Comparison of ENCODE assay signal across 12 cellular contexts in the genomic region with DNA sequence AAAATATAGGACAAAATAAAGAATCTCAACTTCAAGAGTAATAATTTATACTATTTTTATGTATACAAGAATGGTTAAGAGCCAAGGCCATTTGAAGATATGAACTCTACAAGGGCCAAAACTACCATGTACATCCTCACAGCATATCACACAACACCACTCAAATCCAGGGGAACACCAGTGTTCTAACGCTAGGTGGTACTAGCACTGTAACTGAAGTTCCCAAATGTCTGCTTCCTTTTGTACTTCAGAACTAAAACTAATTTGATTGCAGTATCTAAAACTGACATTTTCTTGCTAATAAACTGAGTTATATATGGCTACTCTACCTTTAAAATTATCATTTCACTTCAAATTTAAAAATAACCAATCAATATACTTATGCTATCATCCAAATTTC. TPM values are rescaled to one million over a fixed set of nuclear protein-coding genes. Genes with fewer than 3 reads are reported as not detected.
DNase-seq lines count a peak whose midpoint lies in the region; ATAC-seq, FAIRE-seq and TF ChIP-seq lines count a peak whose summit lies in the region.
"Had no signal": no experiment of that assay in that cellular context is flagged by ENCODE, and none has a peak within 500 bp of the region (broad histone marks: within the 10 kb centered on the region; RNA-seq: fewer than 3 reads in every experiment).

No MANE protein-coding gene starts in this region.

- no peaks in the 10 kb centered on the region for H3K9me3 ChIP-seq in A549
- H3K9me3 ChIP-seq: spleen had no signal

- H3K36me3 Mint-ChIP-seq in activated naive CD8-positive, alpha-beta T cell treated with anti-CD3 and anti-CD28 coated beads, Interleukin-2, amount 50 U/mL, for 24 hours (ENCODE audit: low read depth) = peaks cover 29% of the 10 kb centered on the region

- TF ChIP-seq POLR2A in A549 (IDR thresholded peaks at IDR 0.05; ENCODE audit: low read length) = no peak

- TF ChIP-seq CTCF in A549 (IDR thresholded peaks at IDR 0.05) = 0 out of 3 replicates have a peak, but pooled peaks have one; percentile 11

- peak in 1 of 2 experiments; percentile 24 for DNase-seq in A549 (ENCODE audit: low read depth in 1 of 2, low spot score in 1 of 2)
- DNase-seq in Kasumi-1 (lab: John Stamatoyannopoulos, UW) = peak; percentile 30 to 36
- peak; percentile 55 for DNase-seq in dermis blood vessel endothelial cell
- DNase-seq in iris pigment epithelial cell (ENCODE audit: low read depth) = peak; percentile 38
- no peak for DNase-seq in SK-N-DZ (ENCODE audit: low spot score)
- no peak for DNase-seq in activated naive CD8-positive, alpha-beta T cell treated with anti-CD3 and anti-CD28 coated beads, Interleukin-2, amount 50 U/mL, for 24 hours
- DNase-seq in nucleus accumbens (lab: John Stamatoyannopoulos, UW) = no peak
- no peak for DNase-seq in central memory CD4-positive, alpha-beta T cell
- DNase-seq: activated CD8-positive, alpha-beta T cell treated with anti-CD3 and anti-CD28 coated beads for 36 hours; NCI-H187; SHP77 treated with DMSO at 0.1 percent for 48 hours; spleen had no signal

- no peak overlapping the region for H3K4me3 Mint-ChIP-seq in activated naive CD8-positive, alpha-beta T cell treated with anti-CD3 and anti-CD28 coated beads, Interleukin-2, amount 50 U/mL, for 24 hours
- H3K4me3 Mint-ChIP-seq: activated CD8-positive, alpha-beta T cell treated with anti-CD3 and anti-CD28 coated beads for 36 hours had no signal

- H3K4me1 ChIP-seq in A549 = no peaks in the 10 kb centered on the region
- H3K4me1 ChIP-seq: spleen had no signal

- ATAC-seq in A549 = peak in 1 of 2 experiments; percentile 61; a peak in 2 of 6 replicates
- ATAC-seq in activated naive CD8-positive, alpha-beta T cell treated with anti-CD3 and anti-CD28 coated beads, Interleukin-2, amount 50 U/mL, for 24 hours = no peak
- ATAC-seq: activated CD8-positive, alpha-beta T cell treated with anti-CD3 and anti-CD28 coated beads for 36 hours had no signal

- peaks cover 7% of the 10 kb centered on the region for H3K4me1 Mint-ChIP-seq in activated naive CD8-positive, alpha-beta T cell treated with anti-CD3 and anti-CD28 coated beads, Interleukin-2, amount 50 U/mL, for 24 hours

- H3K4me3 ChIP-seq in A549 = no peak overlapping the region
- H3K4me3 ChIP-seq: spleen had no signal

- no peak for FAIRE-seq in A549 (lab: Jason Lieb, UNC)

- no peaks in the 10 kb centered on the region for H3K9me3 Mint-ChIP-seq in activated naive CD8-positive, alpha-beta T cell treated with anti-CD3 and anti-CD28 coated beads, Interleukin-2, amount 50 U/mL, for 24 hours
- H3K9me3 Mint-ChIP-seq: activated CD8-positive, alpha-beta T cell treated with anti-CD3 and anti-CD28 coated beads for 36 hours had no signal

- CTCF ChIA-PET in A549 (lab: Yijun Ruan, JAX) = no interaction called here

- no peak overlapping the region for H3K27ac ChIP-seq in A549
- H3K27ac ChIP-seq: spleen had no signal

- H3K27me3 Mint-ChIP-seq in activated naive CD8-positive, alpha-beta T cell treated with anti-CD3 and anti-CD28 coated beads, Interleukin-2, amount 50 U/mL, for 24 hours = no peaks in the 10 kb centered on the region
- H3K27me3 Mint-ChIP-seq: activated CD8-positive, alpha-beta T cell treated with anti-CD3 and anti-CD28 coated beads for 36 hours had no signal

- 73% methylated on average over 1 of the region's 1 CpG for WGBS in A549 (ENCODE audit: missing lambda C conversion rate)

- no peak overlapping the region for H3K27ac Mint-ChIP-seq in activated naive CD8-positive, alpha-beta T cell treated with anti-CD3 and anti-CD28 coated beads, Interleukin-2, amount 50 U/mL, for 24 hours
- H3K27ac Mint-ChIP-seq: activated CD8-positive, alpha-beta T cell treated with anti-CD3 and anti-CD28 coated beads for 36 hours had no signal

- TF ChIP-seq EP300 in A549 (IDR thresholded peaks at IDR 0.05) = no peak

- no peak overlapping the region for H3K4me2 ChIP-seq in A549

- 0 out of 5 replicates have a peak, but pooled peaks of 1 of the 2 experiments have one; percentile 5 for TF ChIP-seq RAD21 in A549 (conservative IDR thresholded peaks at IDR 0.05 in 1 of 2, IDR thresholded peaks at IDR 0.05 in 1 of 2)

- POLR2A ChIA-PET in A549 (lab: Yijun Ruan, JAX) = no interaction called here

TF ChIP-seq in A549, 52 proteins besides CTCF, POLR2A, EP300 and RAD21 (continues in another document):
- TF ChIP-seq, protein P1, sequence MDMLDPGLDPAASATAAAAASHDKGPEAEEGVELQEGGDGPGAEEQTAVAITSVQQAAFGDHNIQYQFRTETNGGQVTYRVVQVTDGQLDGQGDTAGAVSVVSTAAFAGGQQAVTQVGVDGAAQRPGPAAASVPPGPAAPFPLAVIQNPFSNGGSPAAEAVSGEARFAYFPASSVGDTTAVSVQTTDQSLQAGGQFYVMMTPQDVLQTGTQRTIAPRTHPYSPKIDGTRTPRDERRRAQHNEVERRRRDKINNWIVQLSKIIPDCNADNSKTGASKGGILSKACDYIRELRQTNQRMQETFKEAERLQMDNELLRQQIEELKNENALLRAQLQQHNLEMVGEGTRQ (IDR thresholded peaks at IDR 0.05) = no peak
- no peak for TF ChIP-seq RCOR1 (IDR thresholded peaks at IDR 0.05; ENCODE audit: low read depth, low read length)
- no peak for TF ChIP-seq MYC (IDR thresholded peaks at IDR 0.05; ENCODE audit: borderline replicate concordance, low read length)
- no peak for TF ChIP-seq FOSB (CRISPR knock-in tag; IDR thresholded peaks at IDR 0.05)
- TF ChIP-seq HDAC2 (IDR thresholded peaks at IDR 0.05) = no peak
- TF ChIP-seq CHD2 (IDR thresholded peaks at IDR 0.05; ENCODE audit: low read length, partially characterized antibody) = no peak
- TF ChIP-seq E2F6 (IDR thresholded peaks at IDR 0.05; ENCODE audit: borderline replicate concordance, low read depth) = no peak
- no peak for TF ChIP-seq JUNB (IDR thresholded peaks at IDR 0.05)
- no peak for TF ChIP-seq HOXB5 (CRISPR knock-in tag; IDR thresholded peaks at IDR 0.05)
- no peak for TF ChIP-seq PBX3 (IDR thresholded peaks at IDR 0.05)
- TF ChIP-seq ELK1 (IDR thresholded peaks at IDR 0.05; ENCODE audit: low read depth, low read length) = no peak
- no peak for TF ChIP-seq HES2 (IDR thresholded peaks at IDR 0.05)
- TF ChIP-seq TP53 (CRISPR knock-in tag; IDR thresholded peaks at IDR 0.05) = no peak
- no peak for TF ChIP-seq NR3C1 (IDR thresholded peaks at IDR 0.05)
- TF ChIP-seq KDM5A (IDR thresholded peaks at IDR 0.05) = no peak
- TF ChIP-seq, protein P2, sequence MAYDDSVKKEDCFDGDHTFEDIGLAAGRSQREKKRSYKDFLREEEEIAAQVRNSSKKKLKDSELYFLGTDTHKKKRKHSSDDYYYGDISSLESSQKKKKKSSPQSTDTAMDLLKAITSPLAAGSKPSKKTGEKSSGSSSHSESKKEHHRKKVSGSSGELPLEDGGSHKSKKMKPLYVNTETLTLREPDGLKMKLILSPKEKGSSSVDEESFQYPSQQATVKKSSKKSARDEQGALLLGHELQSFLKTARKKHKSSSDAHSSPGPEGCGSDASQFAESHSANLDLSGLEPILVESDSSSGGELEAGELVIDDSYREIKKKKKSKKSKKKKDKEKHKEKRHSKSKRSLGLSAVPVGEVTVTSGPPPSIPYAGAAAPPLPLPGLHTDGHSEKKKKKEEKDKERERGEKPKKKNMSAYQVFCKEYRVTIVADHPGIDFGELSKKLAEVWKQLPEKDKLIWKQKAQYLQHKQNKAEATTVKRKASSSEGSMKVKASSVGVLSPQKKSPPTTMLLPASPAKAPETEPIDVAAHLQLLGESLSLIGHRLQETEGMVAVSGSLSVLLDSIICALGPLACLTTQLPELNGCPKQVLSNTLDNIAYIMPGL (CRISPR knock-in tag; IDR thresholded peaks at IDR 0.05; ENCODE audit: borderline replicate concordance) = no peak

RNA-seq across cellular contexts. Expression of gene REV1, which starts 47.0 kb away (rescaled TPM):
- polyA plus RNA-seq in A549 (2011; rRNA removed) (36.0 and 36.2 TPM in 2 replicates), A549 (2017; fragmentation: RNase III; extraction: RNeasy Plus Mini Kit Qiagen cat#74134 plus additional on column Dnase treatment) (12.8 to 13.4 TPM (median 13.3 TPM) in 3 replicates)
- 8.6 and 9.9 TPM in 2 replicates for polyA plus RNA-seq in A549 (2012; cell fraction: cytosol; rRNA removed)
- 11.9 and 14.1 TPM in 2 replicates for polyA plus RNA-seq in A549 (2012; cell fraction: nucleus; rRNA removed)
- 38.8 and 51.0 TPM in 2 replicates for polyA minus RNA-seq in A549 (2011; rRNA and poly(A)+ RNA removed)
- 38.9 and 47.1 TPM in 2 replicates for total RNA-seq in dermis blood vessel endothelial cell
- polyA plus RNA-seq in SK-N-DZ (2014; cell fraction: cytosol; rRNA removed) = 26.9 and 34.6 TPM in 2 replicates
- polyA plus RNA-seq in SK-N-DZ (2014; cell fraction: nucleus; rRNA removed) = 130 and 158 TPM in 2 replicates

Comparison
In these comparisons a context has a peak if more than half of its experiments do, and no peak if none do; other contexts are left out.
1. DNase-seq: peak in Kasumi-1 (2 of 2), dermis blood vessel endothelial cell (single experiment) and iris pigment epithelial cell (single experiment); none in SK-N-DZ (single experiment), activated naive CD8-positive, alpha-beta T cell treated with anti-CD3 and anti-CD28 coated beads, Interleukin-2, amount 50 U/mL, for 24 hours (single experiment), nucleus accumbens (0 of 56) and central memory CD4-positive, alpha-beta T cell (single experiment).